Comparison of ENCODE assay signal across 15 cellular contexts in genomic region chr7:71237945-71238344, GRCh38.
DNase-seq lines count a peak whose midpoint lies in the region; ATAC-seq and TF ChIP-seq lines count a peak whose summit lies in the region.
"Had no signal": no experiment of that assay in that cellular context is flagged by ENCODE, and none has a peak within 500 bp of the region (broad histone marks: within the 10 kb centered on the region; RNA-seq: fewer than 3 reads in every experiment).

No MANE protein-coding gene starts in this region.

- intact Hi-C loops in stomach (cut with DNase I; ENCODE audit: low total_unique reads), result no loop called here

- H3K4me3 ChIP-seq in smooth muscle cell (no peak overlapping the region), stomach (no peak overlapping the region)
- H3K4me3 ChIP-seq: GM12878, lung had no signal

- H3K27ac Mint-ChIP-seq in chondrocyte (ENCODE audit: unreplicated experiment), result peak overlapping the region; percentile 97
- H3K27ac Mint-ChIP-seq in immature natural killer cell, result no peak overlapping the region
- H3K27ac Mint-ChIP-seq: T-cell had no signal

- H3K9ac ChIP-seq in smooth muscle cell (ENCODE audit: low read depth), result no peak overlapping the region

- H3K4me1 Mint-ChIP-seq in chondrocyte (ENCODE audit: low read depth), result peaks cover 47% of the 10 kb centered on the region
- no peaks in the 10 kb centered on the region for H3K4me1 Mint-ChIP-seq in immature natural killer cell
- H3K4me1 Mint-ChIP-seq: T-cell had no signal

- H3K27me3 ChIP-seq in smooth muscle cell (ENCODE audit: low read depth) (no peaks in the 10 kb centered on the region), stomach (no peaks in the 10 kb centered on the region)

- H3K9me3 ChIP-seq in smooth muscle cell (replicated peaks; ENCODE audit: low read depth) (no peaks in the 10 kb centered on the region), stomach (peaks cover 0 to 8% (median 3%) of the 10 kb centered on the region in 4 donors)

- no peak overlapping the region for H3K4me3 Mint-ChIP-seq in chondrocyte (ENCODE audit: unreplicated experiment)
- no peak overlapping the region for H3K4me3 Mint-ChIP-seq in immature natural killer cell
- H3K4me3 Mint-ChIP-seq: T-cell had no signal

- no peaks in the 10 kb centered on the region for H4K20me1 ChIP-seq in smooth muscle cell (ENCODE audit: low read depth)

- H3K4me2 ChIP-seq in smooth muscle cell, result no peak overlapping the region

- H3K36me3 Mint-ChIP-seq in chondrocyte (ENCODE audit: low read depth) (no peaks in the 10 kb centered on the region), immature natural killer cell (peaks cover 0 to 3% (median 0%) of the 10 kb centered on the region in 3 donors)
- H3K36me3 Mint-ChIP-seq: T-cell had no signal

- H3K27me3 Mint-ChIP-seq in chondrocyte (ENCODE audit: low read depth), result no peaks in the 10 kb centered on the region
- peaks cover 2% of the 10 kb centered on the region in 3 donors for H3K27me3 Mint-ChIP-seq in immature natural killer cell (ENCODE audit: low read depth in 3 of 3)
- H3K27me3 Mint-ChIP-seq: T-cell had no signal

- 93% methylated on average over 2 of the region's 2 CpGs for WGBS in smooth muscle cell (ENCODE audit: low lambda C conversion rate)
- WGBS in stomach, 5 donors, result 27 to 62% (median 45%) methylated on average over 2 of the region's 2 CpGs

- H2AFZ ChIP-seq in smooth muscle cell (ENCODE audit: low read depth), result no peak overlapping the region

- H3K36me3 ChIP-seq in smooth muscle cell (ENCODE audit: low read depth) (no peaks in the 10 kb centered on the region), stomach (no peaks in the 10 kb centered on the region)

- no peaks in the 10 kb centered on the region for H3K9me3 Mint-ChIP-seq in chondrocyte (ENCODE audit: low read depth)
- H3K9me3 Mint-ChIP-seq in immature natural killer cell, result peaks cover 5 to 36% (median 9%) of the 10 kb centered on the region in 6 donors

- no peak for TF ChIP-seq EP300 in stomach (IDR thresholded peaks at IDR 0.05)

- H3K27ac ChIP-seq in smooth muscle cell (ENCODE audit: low read depth), result no peak overlapping the region
- peak overlapping the region in 1 of 5 donors; percentile 57 for H3K27ac ChIP-seq in stomach

- no peaks in the 10 kb centered on the region for H3K79me2 ChIP-seq in smooth muscle cell (ENCODE audit: low read depth)

- TF ChIP-seq POLR2A in stomach (IDR thresholded peaks at IDR 0.05), result no peak

- H3K4me1 ChIP-seq in smooth muscle cell (ENCODE audit: low read depth) (peaks cover 19% of the 10 kb centered on the region), stomach (peaks cover 0 to 24% (median 3%) of the 10 kb centered on the region in 4 donors)

- DNase-seq in HT-29 (ENCODE audit: low spot score) (peak; percentile 3), chondrocyte (ENCODE audit: low spot score) (no peak), left kidney (ENCODE audit: low read depth, low spot score) (peak; percentile 64), smooth muscle cell (lab: John Stamatoyannopoulos, UW; ENCODE audit: unreplicated experiment) (peak; percentile 1), immature natural killer cell (no peak), stomach (no peak)
- no peak for DNase-seq in stimulated activated CD4-positive, alpha-beta T cell treated with anti-CD3 and anti-CD28 coated beads, Interleukin-12 subunit alpha, Interleukin-12 subunit beta, amount 100 ng/mL, for 4 hours
- DNase-seq: activated CD4-positive, CD25-positive, alpha-beta regulatory T cell treated with anti-CD3 and anti-CD28 coated beads, Interleukin-2, amount 50 U/mL, for 72 hours; activated T-cell treated with anti-CD3 and anti-CD28 coated beads for 4 hours; DMS79 treated with DMSO at 0.1 percent for 48 hours; occipital lobe; T-cell had no signal

- TF ChIP-seq CTCF in chondrocyte (IDR thresholded peaks at IDR 0.05) (peak; percentile 78), smooth muscle cell (IDR thresholded peaks at IDR 0.05; ENCODE audit: borderline replicate concordance, insufficient read depth, poor library complexity, severe bottlenecking) (peak; percentile 19), stomach (IDR thresholded peaks at IDR 0.05) (no peak)

- ATAC-seq in HG03025 (IDR thresholded peaks at IDR 0.05; ENCODE audit: low FRiP score, unreplicated experiment), result no peak
- ATAC-seq: GM12878, T-cell had no signal

- H3F3A ChIP-seq in smooth muscle cell (ENCODE audit: low read depth), result no peaks in the 10 kb centered on the region

Comparison
In these comparisons a context has a peak if more than half of its experiments do, and no peak if none do; other contexts are left out.
1. DNase-seq: peak in HT-29 (single experiment), left kidney (single experiment) and smooth muscle cell (single experiment); none in chondrocyte (single experiment), immature natural killer cell (0 of 3), stomach (single experiment) and stimulated activated CD4-positive, alpha-beta T cell treated with anti-CD3 and anti-CD28 coated beads, Interleukin-12 subunit alpha, Interleukin-12 subunit beta, amount 100 ng/mL, for 4 hours (single experiment).
2. CTCF ChIP-seq: peak in chondrocyte (single experiment) and smooth muscle cell (single experiment); none in stomach (0 of 7).